14 cellular contexts compared by ENCODE assay signal in genomic region chr12:47121146-47121545, GRCh38. TPM values are rescaled to one million over a fixed set of nuclear protein-coding genes. Genes with fewer than 3 reads are reported as not detected.
DNase-seq lines count a peak whose midpoint lies in the region; ATAC-seq lines count a peak whose summit lies in the region.
"Had no signal": no experiment of that assay in that cellular context is flagged by ENCODE, and none has a peak within 500 bp of the region (broad histone marks: within the 10 kb centered on the region; RNA-seq: fewer than 3 reads in every experiment).

No MANE protein-coding gene starts in this region.

- intact Hi-C loops in activated CD4-positive, alpha-beta T cell treated with anti-CD3 and anti-CD28 coated beads, Interleukin-2, amount 10 ng/mL, durations not matched to agents 24 days and 14 days (cut with micrococcal nuclease): loop anchor here (5.0 kb wide), 3 partner anchors 39 to 71 kb away; no protein-coding TSS in a partner anchor

- H3K9me3 Mint-ChIP-seq in activated CD4-positive, alpha-beta T cell treated with anti-CD3 and anti-CD28 coated beads, Interleukin-2, amount 10 ng/mL, durations not matched to agents 24 days and 14 days: no peaks in the 10 kb centered on the region
- peaks cover 4% of the 10 kb centered on the region for H3K9me3 Mint-ChIP-seq in activated naive CD8-positive, alpha-beta T cell treated with anti-CD3 and anti-CD28 coated beads, Interleukin-2, amount 50 U/mL, for 24 hours

- DNase-seq in activated CD4-positive, alpha-beta T cell treated with anti-CD3 and anti-CD28 coated beads, Interleukin-2, amount 10 ng/mL, durations not matched to agents 24 days and 14 days: no peak
- DNase-seq in activated CD4-positive, alpha-beta T cell treated with anti-CD3 and anti-CD28 coated beads, Interleukin-2, amount 50 U/mL, for 4 hours: no peak
- DNase-seq in HPDE6-E6E7 (ENCODE audit: extremely low spot score): peak; percentile 17
- no peak for DNase-seq in activated naive CD8-positive, alpha-beta T cell treated with anti-CD3 and anti-CD28 coated beads, Interleukin-2, amount 50 U/mL, for 24 hours
- DNase-seq in kidney glomerular epithelial cell (lab: John Stamatoyannopoulos, UW): peak; percentile 22
- DNase-seq in GF-D8 (lab: John Stamatoyannopoulos, UW): no peak
- no peak for DNase-seq in DMS 273 treated with DMSO at 0.1 percent for 48 hours (lab: John Stamatoyannopoulos, UW)
- DNase-seq: COR-L47, GOT3, NCI-H2171, SK-N-SH, stomach had no signal

- peak; percentile 92 for ATAC-seq in activated naive CD8-positive, alpha-beta T cell treated with anti-CD3 and anti-CD28 coated beads, Interleukin-2, amount 50 U/mL, for 24 hours
- no peak for ATAC-seq in GM19324 (IDR thresholded peaks at IDR 0.05; ENCODE audit: low FRiP score, unreplicated experiment)
- ATAC-seq: gastroesophageal sphincter had no signal

- H3K27ac Mint-ChIP-seq in activated CD4-positive, alpha-beta T cell treated with anti-CD3 and anti-CD28 coated beads, Interleukin-2, amount 10 ng/mL, durations not matched to agents 24 days and 14 days: peak overlapping the region; percentile 92
- peak overlapping the region; percentile 99 for H3K27ac Mint-ChIP-seq in activated naive CD8-positive, alpha-beta T cell treated with anti-CD3 and anti-CD28 coated beads, Interleukin-2, amount 50 U/mL, for 24 hours

- no peak overlapping the region for H3K4me3 Mint-ChIP-seq in activated CD4-positive, alpha-beta T cell treated with anti-CD3 and anti-CD28 coated beads, Interleukin-2, amount 10 ng/mL, durations not matched to agents 24 days and 14 days
- peak overlapping the region; percentile 62 for H3K4me3 Mint-ChIP-seq in activated naive CD8-positive, alpha-beta T cell treated with anti-CD3 and anti-CD28 coated beads, Interleukin-2, amount 50 U/mL, for 24 hours

- no peaks in the 10 kb centered on the region for H3K27me3 Mint-ChIP-seq in activated CD4-positive, alpha-beta T cell treated with anti-CD3 and anti-CD28 coated beads, Interleukin-2, amount 10 ng/mL, durations not matched to agents 24 days and 14 days
- H3K27me3 Mint-ChIP-seq in activated naive CD8-positive, alpha-beta T cell treated with anti-CD3 and anti-CD28 coated beads, Interleukin-2, amount 50 U/mL, for 24 hours: no peaks in the 10 kb centered on the region

- peaks cover 9% of the 10 kb centered on the region for H3K4me1 Mint-ChIP-seq in activated CD4-positive, alpha-beta T cell treated with anti-CD3 and anti-CD28 coated beads, Interleukin-2, amount 10 ng/mL, durations not matched to agents 24 days and 14 days
- H3K4me1 Mint-ChIP-seq in activated naive CD8-positive, alpha-beta T cell treated with anti-CD3 and anti-CD28 coated beads, Interleukin-2, amount 50 U/mL, for 24 hours: peaks cover 65% of the 10 kb centered on the region

- peaks cover 46% of the 10 kb centered on the region for H3K36me3 Mint-ChIP-seq in activated CD4-positive, alpha-beta T cell treated with anti-CD3 and anti-CD28 coated beads, Interleukin-2, amount 10 ng/mL, durations not matched to agents 24 days and 14 days (ENCODE audit: low read depth)
- H3K36me3 Mint-ChIP-seq in activated naive CD8-positive, alpha-beta T cell treated with anti-CD3 and anti-CD28 coated beads, Interleukin-2, amount 50 U/mL, for 24 hours (ENCODE audit: low read depth): peaks cover 20% of the 10 kb centered on the region

RNA-seq across cellular contexts. Expression of gene AMIGO2, which starts 41.4 kb away (rescaled TPM):
- 13.6 and 14.4 TPM in 2 replicates for total RNA-seq in activated CD4-positive, alpha-beta T cell treated with anti-CD3 and anti-CD28 coated beads, Interleukin-2, amount 10 ng/mL, durations not matched to agents 24 days and 14 days

RNA-seq across cellular contexts. Expression of gene PCED1B, which starts 41.7 kb away (rescaled TPM):
- 51.7 and 55.2 TPM in 2 replicates for total RNA-seq in activated CD4-positive, alpha-beta T cell treated with anti-CD3 and anti-CD28 coated beads, Interleukin-2, amount 10 ng/mL, durations not matched to agents 24 days and 14 days

Comparison
In these comparisons a context has a peak if more than half of its experiments do, and no peak if none do; other contexts are left out.
1. DNase-seq: peak in HPDE6-E6E7 (single experiment) and kidney glomerular epithelial cell (single experiment); none in activated CD4-positive, alpha-beta T cell treated with anti-CD3 and anti-CD28 coated beads, Interleukin-2, amount 10 ng/mL, durations not matched to agents 24 days and 14 days (single experiment), activated CD4-positive, alpha-beta T cell treated with anti-CD3 and anti-CD28 coated beads, Interleukin-2, amount 50 U/mL, for 4 hours (0 of 2), activated naive CD8-positive, alpha-beta T cell treated with anti-CD3 and anti-CD28 coated beads, Interleukin-2, amount 50 U/mL, for 24 hours (single experiment), GF-D8 (single experiment) and DMS 273 treated with DMSO at 0.1 percent for 48 hours (single experiment).